8 cellular contexts compared by ENCODE assay signal in genomic region chr12:57751788-57752667, GRCh38. TPM values are rescaled to one million over a fixed set of nuclear protein-coding genes. Genes with fewer than 3 reads are reported as not detected.
DNase-seq lines count a peak whose midpoint lies in the region; ATAC-seq and TF ChIP-seq lines count a peak whose summit lies in the region.

CDK4 (minus strand) TSS chr12:57752310; CDS start chr12:57751717, 593 bp downstream.

- DNase-seq in GM12864 (ENCODE audit: low read depth) (peak; percentile 99), NCI-H1417 (lab: John Stamatoyannopoulos, UW) (peak; percentile 99 to 100 (median 100)), SW 1271 (lab: John Stamatoyannopoulos, UW) (peak; percentile 97 to 99), Right ventricle myocardium inferior (ENCODE audit: missing footprints) (peak; percentile 100), ovary (peak; percentile 99), thyroid gland (peak; percentile 100)
- DNase-seq in activated naive CD8-positive, alpha-beta T cell treated with anti-CD3 and anti-CD28 coated beads, Interleukin-2, amount 50 U/mL, for 16 hours (ENCODE audit: low read depth, low spot score): peak; percentile 96

- H3K36me3 ChIP-seq in ovary (no peaks in the 10 kb centered on the region), thyroid gland (peaks cover 21 to 25% of the 10 kb centered on the region in 2 donors)

- H3K27me3 ChIP-seq in ovary: no peaks in the 10 kb centered on the region
- no peaks in the 10 kb centered on the region for H3K27me3 ChIP-seq in thyroid gland

- 0 to 2% (median 0%) methylated on average over 56 to 58 of the region's 58 CpGs for WGBS in ovary, 3 donors
- WGBS in thyroid gland, 2 donors: 0% methylated on average over 41 to 44 of the region's 58 CpGs

- no peaks in the 10 kb centered on the region for H3K9me3 ChIP-seq in ovary
- H3K9me3 ChIP-seq in thyroid gland: no peaks in the 10 kb centered on the region

- H3K4me1 ChIP-seq in ovary (ENCODE audit: insufficient read depth): peaks cover 9% of the 10 kb centered on the region
- peaks cover 22 to 39% of the 10 kb centered on the region in 2 donors for H3K4me1 ChIP-seq in thyroid gland

- H3K27ac ChIP-seq in ovary (peak within 1 kb of the TSS; percentile 31 to 50), thyroid gland (peak within 1 kb of the TSS; percentile 63 to 84 (median 84))

- TF ChIP-seq EP300 in ovary (IDR thresholded peaks at IDR 0.05): peak; percentile 30

- peak; percentile 78 for TF ChIP-seq POLR2A in ovary (IDR thresholded peaks at IDR 0.05)
- TF ChIP-seq POLR2A in thyroid gland (IDR thresholded peaks at IDR 0.05): peak; percentile 31 to 85

- TF ChIP-seq CTCF in GM12864 (IDR thresholded peaks at IDR 0.05; ENCODE audit: low read depth, low read length, missing control alignments): no peak
- TF ChIP-seq CTCF in ovary (IDR thresholded peaks at IDR 0.05): peak in 1 of 3 donors; percentile 10
- peak in 1 of 6 experiments; percentile 21 for TF ChIP-seq CTCF in thyroid gland (IDR thresholded peaks at IDR 0.05)

- H3K4me3 ChIP-seq in GM12864 (ENCODE audit: low read depth, low read length) (peak within 1 kb of the TSS; percentile 90), ovary (peak within 1 kb of the TSS; percentile 82), thyroid gland (replicated peaks in 1 of 3) (peak within 1 kb of the TSS; percentile 2 to 71 (median 68))

- ATAC-seq in HG02759 (IDR thresholded peaks at IDR 0.05; ENCODE audit: unreplicated experiment) (peak; percentile 70), Right ventricle myocardium inferior (peak; percentile 95)

- intact Hi-C loops in Right ventricle myocardium inferior (cut with DNase I) (no loop called here), ovary (cut with DNase I) (no loop called here), thyroid gland (cut with DNase I) (no loop called here)

RNA-seq across cellular contexts. Expression of gene CDK4, which starts in this region (rescaled TPM):
- 42.3 TPM for total RNA-seq in Right ventricle myocardium inferior
- total RNA-seq in ovary: 100 to 1,000 TPM; 111 to 175 (median 122) TPM
- 100 to 1,000 TPM in 1 of 2 donors, 10 to 100 TPM in 1; 82.7 to 127 TPM for polyA plus RNA-seq in ovary
- total RNA-seq in thyroid gland: 100 to 1,000 TPM in 3 of 4 donors, 10 to 100 TPM in 1; 95.2 to 137 (median 113) TPM

Comparison
In these comparisons a context has a peak if more than half of its experiments do, and no peak if none do; other contexts are left out.
1. Peak in every context shown above with its lines: DNase-seq, ATAC-seq, H3K4me3 ChIP-seq and H3K27ac ChIP-seq.